ENCODE assay signal across 18 cellular contexts in the genomic region with DNA sequence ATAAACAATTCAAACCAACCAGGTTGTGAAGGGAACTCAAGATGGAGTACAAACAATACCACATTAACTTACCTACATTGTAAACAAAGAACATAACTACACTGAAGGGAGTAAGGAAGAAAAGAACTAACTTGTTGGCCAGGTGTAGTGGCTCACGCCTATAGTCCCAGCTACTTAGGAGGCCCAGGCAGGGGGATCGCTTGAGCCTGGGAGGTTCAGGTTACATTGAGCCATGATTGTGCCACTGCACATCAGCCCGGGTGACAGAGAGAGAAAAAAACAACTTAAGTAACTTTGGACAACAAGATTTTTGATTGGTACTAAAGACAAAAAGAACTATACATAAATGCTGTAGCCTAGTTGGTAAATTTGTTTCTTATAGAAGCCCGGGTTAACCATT.
"Had no signal": no experiment of that assay in that cellular context is flagged by ENCODE, and none has a peak within 500 bp of the region (broad histone marks: within the 10 kb centered on the region; RNA-seq: fewer than 3 reads in every experiment).

No MANE protein-coding gene starts in this region.

- DNase-seq: activated CD4-positive, alpha-beta T cell treated with anti-CD3 and anti-CD28 coated beads, Interleukin-2, amount 10 ng/mL, durations not matched to agents 24 days and 14 days; activated CD8-positive, alpha-beta T cell treated with anti-CD3 and anti-CD28 coated beads for 36 hours; activated naive CD4-positive, alpha-beta T cell treated with Interleukin-2 at 50 U/mL for 16 hours; activated naive CD8-positive, alpha-beta T cell treated with anti-CD3 and anti-CD28 coated beads, Interleukin-2, amount 10 ng/mL, durations not matched to agents 7 days and 5 days; activated T-cell treated with anti-CD3 and anti-CD28 coated beads, Interleukin-2, amount 50 U/mL, for 24 hours; amygdala; effector memory CD8-positive, alpha-beta T cell; foreskin fibroblast; nephron progenitor cell; stimulated activated CD4-positive, alpha-beta T cell treated with anti-CD3 and anti-CD28 coated beads, Interleukin-12 subunit alpha, Interleukin-12 subunit beta, amount 100 ng/mL, for 4 hours; stimulated activated CD4-positive, alpha-beta T cell treated with anti-CD3 and anti-CD28 coated beads, Interleukin-1b, Interleukin-23, amount 100 ng/mL, for 48 hours; stimulated activated CD8-positive, alpha-beta memory T cell treated with anti-CD3 and anti-CD28 coated beads, Interleukin-4, amount 100 ng/mL, for 48 hours; stimulated activated naive CD4-positive, alpha-beta T cell had no signal

- H3K36me3 ChIP-seq: cardiac muscle cell, prostate gland, right atrium auricular region had no signal

- H3K79me2 ChIP-seq: hepatocyte had no signal

- H3K9me3 ChIP-seq: prostate gland had no signal

- H3K4me1 ChIP-seq: prostate gland, right atrium auricular region had no signal

- H2AFZ ChIP-seq: hepatocyte had no signal

- H3K4me3 ChIP-seq: cardiac muscle cell, hepatocyte, lung, prostate gland, right atrium auricular region had no signal

- H3K27ac ChIP-seq: cardiac muscle cell, hepatocyte, prostate gland, right atrium auricular region had no signal

- H3K27me3 ChIP-seq: cardiac muscle cell, hepatocyte, right atrium auricular region had no signal
